Comparison of ENCODE assay signal across 1 cellular context in genomic region chr14:74414380-74414779, GRCh38.
TF ChIP-seq lines count a peak whose summit lies in the region.

No MANE protein-coding gene starts in this region.

TF ChIP-seq in H1, 55 proteins besides CTCF, POLR2A, EP300 and RAD21:
- TF ChIP-seq POU5F1 (IDR thresholded peaks at IDR 0.05; ENCODE audit: low read depth, low read length) (no peak), EZH2 (IDR thresholded peaks at IDR 0.05; ENCODE audit: low read depth, low read length, severe bottlenecking) (no peak), HDAC6 (IDR thresholded peaks at IDR 0.05; ENCODE audit: low read depth, low read length) (no peak), SIN3A (conservative IDR thresholded peaks at IDR 0.05 in 1 of 2, IDR thresholded peaks at IDR 0.05 in 1 of 2; ENCODE audit: low read depth in 1 of 2, low read length in 2 of 2) (peak in 1 of 2 experiments; percentile 55; a peak in 1 of 4 replicates), NRF1 (IDR thresholded peaks at IDR 0.05; ENCODE audit: low read depth, low read length) (no peak), JUND (IDR thresholded peaks at IDR 0.05; ENCODE audit: low read length) (no peak), NANOG (IDR thresholded peaks at IDR 0.05; ENCODE audit: insufficient read depth, low read depth, low read length, poor library complexity, severe bottlenecking) (no peak), CHD2 (IDR thresholded peaks at IDR 0.05; ENCODE audit: low read length) (no peak)
